8 cellular contexts compared by ENCODE assay signal in the genomic region with DNA sequence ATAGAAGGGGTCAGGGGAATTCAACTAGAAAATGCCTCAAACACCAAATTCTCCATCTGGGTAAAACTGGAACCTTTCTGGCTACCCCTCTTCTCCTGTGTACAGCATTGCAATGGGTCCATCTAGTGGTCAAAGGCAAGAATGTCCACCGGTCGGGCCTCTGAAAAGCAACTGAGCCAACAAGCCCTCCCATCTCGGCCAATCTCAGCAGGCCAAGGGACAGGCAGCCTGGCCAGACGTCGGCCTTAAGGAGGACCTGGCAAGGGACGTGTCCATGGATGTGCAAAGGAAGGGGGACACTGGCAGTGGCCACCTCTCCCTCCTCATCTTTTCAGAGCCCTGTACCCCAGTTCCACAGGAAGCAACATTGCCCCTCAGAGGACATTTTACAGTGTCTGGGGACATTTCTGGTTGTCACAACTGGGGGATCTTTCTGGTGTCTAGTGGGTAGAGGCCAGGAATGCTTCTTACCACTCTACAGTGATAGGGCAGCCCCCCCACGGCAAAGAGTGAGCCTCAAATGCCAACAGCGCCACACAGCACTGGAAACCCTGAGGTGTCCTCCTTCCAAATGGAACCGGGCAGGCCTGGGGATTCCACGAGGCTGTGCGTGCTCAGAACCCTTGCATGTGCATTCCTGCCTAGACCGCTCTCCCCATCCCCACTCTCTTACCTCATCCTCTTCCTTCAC.
DNase-seq lines count a peak whose midpoint lies in the region; ATAC-seq and TF ChIP-seq lines count a peak whose summit lies in the region.

No MANE protein-coding gene starts in this region.

- no peak overlapping the region for H3K27ac ChIP-seq in SJCRH30
- peak overlapping the region in 1 of 2 donors; percentile 5 for H3K27ac ChIP-seq in lung (ENCODE audit: low read depth in 1 of 2, low read length in 1 of 2)
- H3K27ac ChIP-seq in thyroid gland: peak overlapping the region in 2 of 3 donors; percentile 25 to 48

- DNase-seq in activated CD4-positive, alpha-beta T cell treated with anti-CD3 and anti-CD28 coated beads, Interleukin-2, amount 10 ng/mL, durations not matched to agents 24 days and 14 days: peak; percentile 78
- DNase-seq in activated CD4-positive, alpha-beta T cell treated with anti-CD3 and anti-CD28 coated beads, Interleukin-2, amount 50 U/mL, for 1 hour: no peak
- DNase-seq in LoVo (ENCODE audit: low spot score) (peak; percentile 69), SJCRH30 (peak; percentile 78 to 94), ecto neural progenitor cell (ENCODE audit: low spot score) (peak; percentile 80), lung (ENCODE audit: low spot score) (peak; percentile 77), thyroid gland (peak; percentile 76 to 78)

- no peak overlapping the region for H3K27ac Mint-ChIP-seq in activated CD4-positive, alpha-beta T cell treated with anti-CD3 and anti-CD28 coated beads, Interleukin-2, amount 10 ng/mL, durations not matched to agents 24 days and 14 days

- no peaks in the 10 kb centered on the region for H3K27me3 Mint-ChIP-seq in activated CD4-positive, alpha-beta T cell treated with anti-CD3 and anti-CD28 coated beads, Interleukin-2, amount 10 ng/mL, durations not matched to agents 24 days and 14 days

- intact Hi-C loops in activated CD4-positive, alpha-beta T cell treated with anti-CD3 and anti-CD28 coated beads, Interleukin-2, amount 10 ng/mL, durations not matched to agents 24 days and 14 days (cut with micrococcal nuclease): no loop called here
- intact Hi-C loops in thyroid gland (cut with DNase I): loop anchor here (10.0 kb wide), 2 partner anchors 99 to 229 kb away; a partner anchor contains a TSS

- H3K4me1 ChIP-seq in SJCRH30 (no peaks in the 10 kb centered on the region; the same call in 1 of the 2 replicates), lung (ENCODE audit: control insufficient read depth in 2 of 2, insufficient read depth in 2 of 2, low read length in 2 of 2) (peaks cover 0 to 13% of the 10 kb centered on the region in 2 donors), thyroid gland (peaks cover 17 to 36% of the 10 kb centered on the region in 2 donors)

- H3K4me1 Mint-ChIP-seq in activated CD4-positive, alpha-beta T cell treated with anti-CD3 and anti-CD28 coated beads, Interleukin-2, amount 10 ng/mL, durations not matched to agents 24 days and 14 days: peaks cover 2% of the 10 kb centered on the region

- H3K4me3 ChIP-seq in SJCRH30 (no peak overlapping the region), lung (no peak overlapping the region), thyroid gland (replicated peaks in 1 of 3) (no peak overlapping the region)

- H3K27me3 ChIP-seq in SJCRH30: no peaks in the 10 kb centered on the region
- H3K27me3 ChIP-seq in lung (ENCODE audit: control insufficient read depth, insufficient read depth): no peaks in the 10 kb centered on the region
- no peaks in the 10 kb centered on the region for H3K27me3 ChIP-seq in thyroid gland

- TF ChIP-seq CTCF in lung (IDR thresholded peaks at IDR 0.05; ENCODE audit: control extremely low read depth, extremely low read depth) (peak; percentile 76), thyroid gland (IDR thresholded peaks at IDR 0.05) (peak; percentile 72 to 96 (median 90))

- ATAC-seq in GM21786 (IDR thresholded peaks at IDR 0.05; ENCODE audit: unreplicated experiment): peak; percentile 78
- peak; percentile 78 for ATAC-seq in lung (ENCODE audit: insufficient read depth, low FRiP score)

- H3K9me3 Mint-ChIP-seq in activated CD4-positive, alpha-beta T cell treated with anti-CD3 and anti-CD28 coated beads, Interleukin-2, amount 10 ng/mL, durations not matched to agents 24 days and 14 days: no peaks in the 10 kb centered on the region

- no peak for TF ChIP-seq POLR2A in thyroid gland (IDR thresholded peaks at IDR 0.05)

- H3K36me3 ChIP-seq in SJCRH30: no peaks in the 10 kb centered on the region
- H3K36me3 ChIP-seq in lung (ENCODE audit: control insufficient read depth in 2 of 2, insufficient read depth in 2 of 2, low read length in 2 of 2): no peaks in the 10 kb centered on the region
- H3K36me3 ChIP-seq in thyroid gland: no peaks in the 10 kb centered on the region

- 29 to 40% methylated on average over 12 of the region's 12 CpGs for WGBS in lung, 2 donors
- WGBS in thyroid gland, 2 donors: 40 to 50% methylated on average over 8 to 11 of the region's 12 CpGs

- no peaks in the 10 kb centered on the region for H3K36me3 Mint-ChIP-seq in activated CD4-positive, alpha-beta T cell treated with anti-CD3 and anti-CD28 coated beads, Interleukin-2, amount 10 ng/mL, durations not matched to agents 24 days and 14 days (ENCODE audit: low read depth)

- H3K9me3 ChIP-seq in SJCRH30 (replicated peaks) (peaks cover under 1% of the 10 kb centered on the region; the same call in 1 of the 2 replicates), lung (ENCODE audit: control insufficient read depth in 2 of 2, insufficient read depth in 1 of 2, low read length in 1 of 2) (no peaks in the 10 kb centered on the region), thyroid gland (no peaks in the 10 kb centered on the region)

- no peak overlapping the region for H3K4me3 Mint-ChIP-seq in activated CD4-positive, alpha-beta T cell treated with anti-CD3 and anti-CD28 coated beads, Interleukin-2, amount 10 ng/mL, durations not matched to agents 24 days and 14 days
